ENCODE assay signal across 8 cellular contexts in the genomic region with DNA sequence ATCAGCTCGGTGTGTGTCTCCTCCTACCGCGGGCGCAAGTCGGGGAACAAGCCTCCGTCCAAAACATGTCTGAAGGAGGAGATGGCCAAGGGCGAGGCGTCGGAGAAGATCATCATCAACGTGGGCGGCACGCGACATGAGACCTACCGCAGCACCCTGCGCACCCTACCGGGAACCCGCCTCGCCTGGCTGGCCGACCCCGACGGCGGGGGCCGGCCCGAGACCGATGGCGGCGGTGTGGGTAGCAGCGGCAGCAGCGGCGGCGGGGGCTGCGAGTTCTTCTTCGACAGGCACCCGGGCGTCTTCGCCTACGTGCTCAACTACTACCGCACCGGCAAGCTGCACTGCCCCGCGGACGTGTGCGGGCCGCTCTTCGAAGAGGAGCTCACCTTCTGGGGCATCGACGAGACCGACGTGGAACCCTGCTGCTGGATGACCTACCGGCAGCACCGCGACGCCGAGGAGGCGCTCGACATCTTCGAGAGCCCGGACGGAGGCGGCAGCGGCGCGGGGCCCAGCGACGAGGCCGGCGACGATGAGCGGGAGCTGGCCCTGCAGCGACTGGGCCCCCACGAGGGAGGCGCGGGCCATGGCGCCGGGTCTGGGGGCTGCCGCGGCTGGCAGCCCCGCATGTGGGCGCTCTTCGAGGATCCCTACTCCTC. TPM values are rescaled to one million over a fixed set of nuclear protein-coding genes. Genes with fewer than 3 reads are reported as not detected.
DNase-seq lines count a peak whose midpoint lies in the region; ATAC-seq and TF ChIP-seq lines count a peak whose summit lies in the region.

No MANE protein-coding gene starts in this region.

- CTCF ChIA-PET in naive thymus-derived CD4-positive, alpha-beta T cell (lab: Charles Lee), result interaction anchor here (1.1 to 3.4 kb wide), 3 partner anchors 8 to 101 kb away, joined by 3 to 17 read pairs (median 14); no protein-coding TSS in a partner anchor

- TF ChIP-seq CTCF in CD14-positive monocyte (IDR thresholded peaks at IDR 0.05) (no peak), cardiac fibroblast (IDR thresholded peaks at IDR 0.05; ENCODE audit: low read depth, low read length) (no peak)

- peak overlapping the region; percentile 89 for H3K27ac ChIP-seq in naive thymus-derived CD4-positive, alpha-beta T cell (ENCODE audit: low read depth, low read length)

- in situ Hi-C loops in G401 (cut with HindIII; ENCODE audit: low sequenced_read_pairs), result no loop called here

- peaks cover 27 to 36% (median 28%) of the 10 kb centered on the region in 3 donors for H3K27me3 Mint-ChIP-seq in CD14-positive monocyte (ENCODE audit: low read depth in 3 of 3)
- peaks cover 0 to 16% (median 0%) of the 10 kb centered on the region in 5 donors for H3K27me3 Mint-ChIP-seq in naive thymus-derived CD4-positive, alpha-beta T cell

- peak overlapping the region in 3 of 7 donors; percentile 20 to 71 (median 66) for H3K27ac Mint-ChIP-seq in CD14-positive monocyte
- peak overlapping the region; percentile 15 to 91 (median 87) for H3K27ac Mint-ChIP-seq in naive thymus-derived CD4-positive, alpha-beta T cell

- H3K27me3 ChIP-seq in naive thymus-derived CD4-positive, alpha-beta T cell (ENCODE audit: control insufficient read depth in 2 of 2, insufficient read depth in 2 of 2, low read length in 2 of 2), result no peaks in the 10 kb centered on the region

- POLR2A ChIA-PET in naive thymus-derived CD4-positive, alpha-beta T cell (lab: Charles Lee), result interaction anchor here (1.1 to 7.7 kb wide), 3 partner anchors 128 to 1519 kb away, joined by 3 to 118 read pairs (median 5); partner anchors contain the start of genes LAMTOR5, PRPF38B and RBM15

- H3K4me1 Mint-ChIP-seq in CD14-positive monocyte, result peaks cover 25% of the 10 kb centered on the region
- peaks cover 33 to 66% (median 42%) of the 10 kb centered on the region in 7 donors for H3K4me1 Mint-ChIP-seq in naive thymus-derived CD4-positive, alpha-beta T cell

- H3K4me3 Mint-ChIP-seq in CD14-positive monocyte, result peak overlapping the region; percentile 83 to 94
- H3K4me3 Mint-ChIP-seq in naive thymus-derived CD4-positive, alpha-beta T cell, result peak overlapping the region; percentile 86 to 94 (median 88)

- no peaks in the 10 kb centered on the region for H3K36me3 ChIP-seq in naive thymus-derived CD4-positive, alpha-beta T cell (ENCODE audit: control insufficient read depth in 2 of 3, insufficient read depth in 3 of 3, low read length in 3 of 3)

- no peak for ATAC-seq in naive thymus-derived CD4-positive, alpha-beta T cell
- ATAC-seq in esophagus mucosa, result no peak

- peaks cover 0 to 13% (median 3%) of the 10 kb centered on the region in 7 donors for H3K9me3 Mint-ChIP-seq in CD14-positive monocyte
- H3K9me3 Mint-ChIP-seq in naive thymus-derived CD4-positive, alpha-beta T cell, result no peaks in the 10 kb centered on the region

- intact Hi-C loops in CD14-positive monocyte (cut with micrococcal nuclease), result no loop called here
- intact Hi-C loops in naive thymus-derived CD4-positive, alpha-beta T cell (cut with micrococcal nuclease), result loop anchor here (1.0 to 10.0 kb wide), 7 partner anchors 179 to 1263 kb away; partner anchors contain the start of genes C1orf162 (in 1 of the 2), GNAI3 (in 1 of the 2), LAMTOR5 (in 1 of the 2) and LRIF1 (in 1 of the 2)

- H3K9me3 ChIP-seq in naive thymus-derived CD4-positive, alpha-beta T cell (ENCODE audit: control insufficient read depth in 2 of 3, low read length in 3 of 3), result no peaks in the 10 kb centered on the region

- H3K4me1 ChIP-seq in naive thymus-derived CD4-positive, alpha-beta T cell (ENCODE audit: control insufficient read depth in 2 of 2, insufficient read depth in 2 of 2, low read length in 2 of 2), result peaks cover 7 to 20% of the 10 kb centered on the region in 2 donors

- no peak for DNase-seq in CD14-positive monocyte (ENCODE audit: low spot score)
- peak; percentile 35 for DNase-seq in NCI-H128 (lab: John Stamatoyannopoulos, UW; ENCODE audit: unreplicated experiment)
- no peak for DNase-seq in cardiac fibroblast (ENCODE audit: low read depth in 2 of 2)
- DNase-seq in naive thymus-derived CD4-positive, alpha-beta T cell, result peak in 3 of 9 donors; percentile 33 to 63 (median 40)
- DNase-seq in dermis blood vessel endothelial cell, result no peak
- no peak for DNase-seq in G401 (ENCODE audit: low spot score)
- DNase-seq in NCI-H524 (lab: John Stamatoyannopoulos, UW), result no peak

- H3K36me3 Mint-ChIP-seq in CD14-positive monocyte, result peaks cover 10 to 22% of the 10 kb centered on the region in 2 donors
- H3K36me3 Mint-ChIP-seq in naive thymus-derived CD4-positive, alpha-beta T cell, result peaks cover 0 to 4% (median 0%) of the 10 kb centered on the region in 5 donors

- peak overlapping the region; percentile 45 to 53 for H3K4me3 ChIP-seq in cardiac fibroblast (replicated peaks in 1 of 2; ENCODE audit: low read depth in 2 of 2, low read length in 2 of 2)
- peak overlapping the region; percentile 72 for H3K4me3 ChIP-seq in naive thymus-derived CD4-positive, alpha-beta T cell (ENCODE audit: low read length)

RNA-seq across cellular contexts. Expression of gene KCNC4, which starts 1.5 kb away (rescaled TPM):
- under 1 TPM; 0.03 to 0.12 TPM for polyA plus RNA-seq in CD14-positive monocyte
- 10 to 100 TPM in 4 of 5 experiments, 1 to 10 TPM in 1; 5.8 to 18.2 (median 12.4) TPM for total RNA-seq in naive thymus-derived CD4-positive, alpha-beta T cell
- 1 to 10 TPM; 1.6 to 2.1 TPM for polyA plus RNA-seq in naive thymus-derived CD4-positive, alpha-beta T cell
- total RNA-seq in esophagus mucosa (5.8 TPM), dermis blood vessel endothelial cell (5.1 and 5.8 TPM in 2 replicates)
- 4.8 and 5.9 TPM in 2 replicates for total RNA-seq in G401 (2014; rRNA removed; shearing (Covaris generic))

Comparison
In these comparisons a context has a peak if more than half of its experiments do, and no peak if none do; other contexts are left out.
1. intact Hi-C loops: an anchor here in naive thymus-derived CD4-positive, alpha-beta T cell (1.0 to 10.0 kb wide); none called in CD14-positive monocyte.